In the genomic region with DNA sequence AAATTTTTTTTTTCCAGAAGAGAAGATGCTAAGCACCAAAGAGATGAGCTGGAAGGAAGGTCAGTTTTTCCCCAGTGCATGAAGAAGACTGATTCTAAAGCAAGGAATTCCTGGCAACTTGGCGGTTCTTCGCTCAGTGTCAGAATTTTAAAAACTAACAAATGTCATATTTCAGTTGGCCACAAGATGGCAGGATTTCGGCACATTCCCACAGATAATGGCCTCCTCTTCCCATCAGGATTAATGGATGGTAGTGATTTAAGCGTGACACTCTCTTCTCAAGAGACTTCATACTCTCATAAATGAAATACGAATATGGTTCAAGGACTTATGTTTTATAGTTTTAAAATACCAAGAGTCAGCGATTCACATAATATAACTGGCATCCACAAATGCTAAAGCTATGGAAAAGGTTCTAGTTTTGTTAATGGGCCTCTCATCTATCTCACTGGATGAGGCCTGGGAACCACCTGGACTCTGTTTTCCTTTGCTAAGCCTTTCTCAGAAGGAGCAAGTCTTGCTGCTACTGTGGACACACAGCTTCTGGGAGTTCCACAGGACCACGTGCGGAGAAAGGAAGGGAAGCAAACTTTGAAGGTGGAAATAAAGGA, we compare ENCODE assay signal across 8 cellular contexts. TPM values are rescaled to one million over a fixed set of nuclear protein-coding genes. Genes with fewer than 3 reads are reported as not detected.
DNase-seq lines count a peak whose midpoint lies in the region; ATAC-seq and TF ChIP-seq lines count a peak whose summit lies in the region.

No MANE protein-coding gene starts in this region.

- no peak for ATAC-seq in HG03565 (IDR thresholded peaks at IDR 0.05; ENCODE audit: unreplicated experiment)
- no peak for ATAC-seq in GM21390 (IDR thresholded peaks at IDR 0.05; ENCODE audit: unreplicated experiment)
- ATAC-seq in GM21576 (IDR thresholded peaks at IDR 0.05; ENCODE audit: unreplicated experiment): no peak

- CTCF ChIA-PET in RWPE1 (lab: Yijun Ruan, JAX): interaction anchor here (0.5 to 1.0 kb wide), 6 partner anchors 193 to 564 kb away, joined by 3 to 6 read pairs (median 3); no protein-coding TSS in a partner anchor

- H3K36me3 ChIP-seq in prostate gland: no peaks in the 10 kb centered on the region

- POLR2A ChIA-PET in RWPE1 (lab: Yijun Ruan, JAX; ENCODE audit: low non-redundant PET): no interaction called here

- DNase-seq in DMS114 treated with DMSO at 0.1 percent for 48 hours (lab: John Stamatoyannopoulos, UW; ENCODE audit: unreplicated experiment) (peak; percentile 21), HK-2 (ENCODE audit: unreplicated experiment) (peak; percentile 38), RWPE1 (ENCODE audit: low spot score) (peak; percentile 39), fibroblast of the conjunctiva (ENCODE audit: low read depth) (peak; percentile 18), prostate gland (ENCODE audit: low spot score) (peak; percentile 43)

- no peaks in the 10 kb centered on the region for H3K9me3 ChIP-seq in prostate gland

- H3K4me3 ChIP-seq in prostate gland: no peak overlapping the region

- WGBS in prostate gland: 47% methylated on average over 8 of the region's 8 CpGs

- peaks cover 9% of the 10 kb centered on the region for H3K4me1 ChIP-seq in prostate gland (replicated peaks)

- intact Hi-C loops in prostate gland (cut with DNase I): loop anchor here (5.0 to 10.0 kb wide), 5 partner anchors 246 to 581 kb away; partner anchors contain the start of gene ART4

- TF ChIP-seq POLR2A in prostate gland (IDR thresholded peaks at IDR 0.05): no peak

- H3K27ac ChIP-seq in RWPE1: no peak overlapping the region
- no peak overlapping the region for H3K27ac ChIP-seq in prostate gland

- no peaks in the 10 kb centered on the region for H3K27me3 ChIP-seq in prostate gland (replicated peaks; ENCODE audit: insufficient read depth)

- TF ChIP-seq CTCF in RWPE1 (conservative IDR thresholded peaks at IDR 0.05; ENCODE audit: low read depth) (peak; percentile 50), prostate gland (IDR thresholded peaks at IDR 0.05) (peak; percentile 70 to 81 (median 74))

RNA-seq across cellular contexts. Expression of gene PTPRO, which starts 46.1 kb away (rescaled TPM):
- total RNA-seq in prostate gland: 1 to 10 TPM in 1 of 2 donors, under 1 TPM in 1; 0.55 to 1.4 TPM

RNA-seq across cellular contexts. Expression of gene RERG, which starts 55.0 kb away (rescaled TPM):
- 10 to 100 TPM; 12.7 to 13.3 TPM for total RNA-seq in prostate gland
